In the genomic region with DNA sequence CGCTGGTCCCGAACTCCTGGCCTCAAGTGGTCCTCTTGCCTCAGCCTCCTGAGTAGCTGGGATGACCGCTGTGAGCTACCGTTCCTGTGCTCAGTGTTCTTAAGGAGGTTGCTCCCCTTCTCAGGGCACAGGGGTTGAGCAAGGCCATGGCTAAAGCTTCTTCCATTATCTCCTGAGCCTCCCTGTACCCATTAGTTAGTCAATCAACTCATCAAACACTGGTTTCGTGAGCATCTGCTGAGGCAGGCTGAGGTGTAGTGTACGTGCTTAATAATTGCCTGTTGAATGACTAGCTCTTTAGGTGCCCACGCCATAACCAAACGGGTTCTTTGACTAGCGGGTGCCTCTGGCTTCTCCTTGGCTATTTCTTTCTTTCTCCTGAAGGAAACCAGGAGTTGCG, we compare ENCODE assay signal across 13 cellular contexts. TPM values are rescaled to one million over a fixed set of nuclear protein-coding genes. Genes with fewer than 3 reads are reported as not detected.
A peak's percentile ranks its signal among the peaks of the same experiment; 100 is the strongest.
DNase-seq lines count a peak whose midpoint lies in the region; ATAC-seq and TF ChIP-seq lines count a peak whose summit lies in the region.
"Had no signal": no experiment of that assay in that cellular context is flagged by ENCODE, and none has a peak within 500 bp of the region (broad histone marks: within the 10 kb centered on the region; RNA-seq: fewer than 3 reads in every experiment).

No MANE protein-coding gene starts in this region.

- DNase-seq in NCI-H2196 (lab: John Stamatoyannopoulos, UW; ENCODE audit: unreplicated experiment) (peak; percentile 12), NCI-H2196 treated with DMSO at 0.1 percent for 48 hours (lab: John Stamatoyannopoulos, UW; ENCODE audit: unreplicated experiment) (no peak), upper lobe of right lung (no peak), NCI-H2171 (lab: John Stamatoyannopoulos, UW) (no peak)
- DNase-seq: activated effector memory CD4-positive, alpha-beta T cell treated with Interleukin-2 at 50 U/mL for 16 hours; effector CD8-positive, alpha-beta T cell had no signal

- H3K4me3 ChIP-seq in duodenal mucosa (ENCODE audit: low read depth in 1 of 2, low read length in 2 of 2) (no peak overlapping the region), mucosa of stomach (ENCODE audit: low read length) (no peak overlapping the region), upper lobe of right lung (no peak overlapping the region)

- H3K27me3 ChIP-seq in duodenal mucosa (ENCODE audit: control insufficient read depth in 1 of 2, insufficient read depth in 2 of 2, low read length in 2 of 2) (no peaks in the 10 kb centered on the region), mucosa of stomach (ENCODE audit: control insufficient read depth, insufficient read depth, low read length) (no peaks in the 10 kb centered on the region), upper lobe of right lung (no peaks in the 10 kb centered on the region)
- H3K27me3 ChIP-seq: Peyer's patch had no signal

- no peak for ATAC-seq in upper lobe of right lung
- ATAC-seq in GM19467 (IDR thresholded peaks at IDR 0.05; ENCODE audit: unreplicated experiment): no peak
- no peak for ATAC-seq in HG02852 (IDR thresholded peaks at IDR 0.05; ENCODE audit: unreplicated experiment)

- intact Hi-C loops in upper lobe of right lung (cut with DNase I): no loop called here

- H3K36me3 ChIP-seq in duodenal mucosa (ENCODE audit: control insufficient read depth in 1 of 2, insufficient read depth in 2 of 2, low read length in 2 of 2) (no peaks in the 10 kb centered on the region), mucosa of stomach (ENCODE audit: control insufficient read depth, insufficient read depth, low read length) (no peaks in the 10 kb centered on the region), upper lobe of right lung (no peaks in the 10 kb centered on the region)
- H3K36me3 ChIP-seq: Peyer's patch had no signal

- TF ChIP-seq CTCF in upper lobe of right lung (IDR thresholded peaks at IDR 0.05): no peak

- H3K27ac ChIP-seq in duodenal mucosa (ENCODE audit: low read depth, low read length) (peak overlapping the region; percentile 30), upper lobe of right lung (peak overlapping the region; percentile 70)

- H3K9me3 ChIP-seq in duodenal mucosa (ENCODE audit: control insufficient read depth in 1 of 2, low read length in 2 of 2): no peaks in the 10 kb centered on the region
- H3K9me3 ChIP-seq in mucosa of stomach (ENCODE audit: control insufficient read depth, low read length): no peaks in the 10 kb centered on the region
- no peaks in the 10 kb centered on the region for H3K9me3 ChIP-seq in upper lobe of right lung
- H3K9me3 ChIP-seq: Peyer's patch had no signal

- H3K9ac ChIP-seq in duodenal mucosa (ENCODE audit: low read depth in 1 of 2, low read length in 2 of 2): no peak overlapping the region
- peak overlapping the region; percentile 27 for H3K9ac ChIP-seq in mucosa of stomach (ENCODE audit: low read length)

- H3K4me1 ChIP-seq in duodenal mucosa (ENCODE audit: control insufficient read depth in 1 of 2, insufficient read depth in 2 of 2, low read length in 2 of 2) (peaks cover 24 to 27% of the 10 kb centered on the region in 2 donors), mucosa of stomach (ENCODE audit: control insufficient read depth, insufficient read depth, low read length) (peaks cover 32% of the 10 kb centered on the region), upper lobe of right lung (peaks cover 20% of the 10 kb centered on the region)

RNA-seq across cellular contexts. Expression of a gene that starts 11.7 kb away (rescaled TPM):
- total RNA-seq in upper lobe of right lung: 27.8 TPM
- total RNA-seq: A673, pulmonary artery endothelial cell had no signal

RNA-seq across cellular contexts. Expression of a gene that starts 24.0 kb away (rescaled TPM):
- total RNA-seq in upper lobe of right lung: 154 TPM

RNA-seq across cellular contexts. Expression of a gene that starts 27.0 kb away (rescaled TPM):
- total RNA-seq in upper lobe of right lung: 103 TPM

RNA-seq across cellular contexts. Expression of a gene that starts 47.5 kb away (rescaled TPM):
- total RNA-seq in upper lobe of right lung: 21.5 TPM
